29 cellular contexts compared by ENCODE assay signal in the genomic region with DNA sequence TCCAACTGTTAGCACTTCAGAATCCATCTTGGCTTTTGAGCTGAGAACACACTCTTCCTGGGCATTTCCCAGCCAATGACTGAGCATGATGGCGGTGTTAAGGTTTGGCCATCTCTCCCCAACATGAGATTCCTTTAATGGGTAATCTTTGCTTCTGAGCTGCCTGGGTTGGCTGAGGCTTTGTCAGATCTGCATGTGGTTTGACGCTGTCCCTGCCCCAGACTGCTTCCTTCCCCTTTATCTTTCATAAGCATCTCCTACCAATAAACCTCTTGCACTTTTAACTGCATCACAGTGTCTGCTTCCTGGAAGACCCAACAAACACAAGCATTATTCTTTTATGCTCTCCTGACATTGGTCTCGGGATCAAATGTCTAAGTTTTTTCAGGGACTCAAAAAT. TPM values are rescaled to one million over a fixed set of nuclear protein-coding genes. Genes with fewer than 3 reads are reported as not detected.
DNase-seq lines count a peak whose midpoint lies in the region; ATAC-seq and TF ChIP-seq lines count a peak whose summit lies in the region.
"Had no signal": no experiment of that assay in that cellular context is flagged by ENCODE, and none has a peak within 500 bp of the region (broad histone marks: within the 10 kb centered on the region; RNA-seq: fewer than 3 reads in every experiment).

No MANE protein-coding gene starts in this region.

- H3K36me3 Mint-ChIP-seq in activated CD4-positive, alpha-beta T cell treated with anti-CD3 and anti-CD28 coated beads, Interleukin-2, amount 10 ng/mL, durations not matched to agents 7 days and 5 days (ENCODE audit: low read depth): peaks cover 2% of the 10 kb centered on the region
- H3K36me3 Mint-ChIP-seq in activated T-helper 17 cell treated with anti-CD3 and anti-CD28 coated beads, Interleukin-2, amount 50 U/mL, for 72 hours (ENCODE audit: low read depth): no peaks in the 10 kb centered on the region
- peaks cover 5 to 6% of the 10 kb centered on the region in 2 donors for H3K36me3 Mint-ChIP-seq in stimulated activated naive B cell treated with anti-CD40 and anti-IgM and Interleukin-4, amounts not matched to agents 10 μg/mL and 1 μg/mL and 100 μg/mL, for 72 hours
- H3K36me3 Mint-ChIP-seq in stimulated activated effector memory CD8-positive, alpha-beta T cell treated with anti-CD3 and anti-CD28 coated beads, Interleukin-12 subunit alpha, Interleukin-12 subunit beta, amount 100 ng/mL, for 72 hours: no peaks in the 10 kb centered on the region
- H3K36me3 Mint-ChIP-seq: mesothelial cell of epicardium had no signal

- peaks cover 22% of the 10 kb centered on the region for H3K4me1 Mint-ChIP-seq in activated CD4-positive, alpha-beta T cell treated with anti-CD3 and anti-CD28 coated beads, Interleukin-2, amount 10 ng/mL, durations not matched to agents 7 days and 5 days
- peaks cover 5% of the 10 kb centered on the region for H3K4me1 Mint-ChIP-seq in activated T-helper 17 cell treated with anti-CD3 and anti-CD28 coated beads, Interleukin-2, amount 50 U/mL, for 72 hours
- peaks cover 23 to 27% of the 10 kb centered on the region in 2 donors for H3K4me1 Mint-ChIP-seq in stimulated activated naive B cell treated with anti-CD40 and anti-IgM and Interleukin-4, amounts not matched to agents 10 μg/mL and 1 μg/mL and 100 μg/mL, for 72 hours
- H3K4me1 Mint-ChIP-seq in stimulated activated effector memory CD8-positive, alpha-beta T cell treated with anti-CD3 and anti-CD28 coated beads, Interleukin-12 subunit alpha, Interleukin-12 subunit beta, amount 100 ng/mL, for 72 hours: peaks cover 18% of the 10 kb centered on the region
- H3K4me1 Mint-ChIP-seq: mesothelial cell of epicardium, nephron progenitor cell had no signal

- no peak for ATAC-seq in activated T-helper 17 cell treated with anti-CD3 and anti-CD28 coated beads, Interleukin-2, amount 50 U/mL, for 72 hours (replicated peaks)
- peak; percentile 70 to 76 for ATAC-seq in stimulated activated naive B cell treated with anti-CD40 and anti-IgM and Interleukin-4, amounts not matched to agents 10 μg/mL and 1 μg/mL and 100 μg/mL, for 72 hours (replicated peaks)
- no peak for ATAC-seq in stimulated activated effector memory CD8-positive, alpha-beta T cell treated with anti-CD3 and anti-CD28 coated beads, Interleukin-12 subunit alpha, Interleukin-12 subunit beta, amount 100 ng/mL, for 72 hours
- ATAC-seq: heart left ventricle; left lung; pancreas; stimulated activated naive CD8-positive, alpha-beta T cell treated with anti-CD3 and anti-CD28 coated beads, Interleukin-15, amount 100 ng/mL, for 72 hours had no signal

- H3K4me3 Mint-ChIP-seq in activated CD4-positive, alpha-beta T cell treated with anti-CD3 and anti-CD28 coated beads, Interleukin-2, amount 10 ng/mL, durations not matched to agents 7 days and 5 days: no peak overlapping the region
- peak overlapping the region; percentile 10 for H3K4me3 Mint-ChIP-seq in activated T-helper 17 cell treated with anti-CD3 and anti-CD28 coated beads, Interleukin-2, amount 50 U/mL, for 72 hours
- H3K4me3 Mint-ChIP-seq in stimulated activated naive B cell treated with anti-CD40 and anti-IgM and Interleukin-4, amounts not matched to agents 10 μg/mL and 1 μg/mL and 100 μg/mL, for 72 hours: no peak overlapping the region
- H3K4me3 Mint-ChIP-seq in stimulated activated effector memory CD8-positive, alpha-beta T cell treated with anti-CD3 and anti-CD28 coated beads, Interleukin-12 subunit alpha, Interleukin-12 subunit beta, amount 100 ng/mL, for 72 hours: no peak overlapping the region
- H3K4me3 Mint-ChIP-seq: mesothelial cell of epicardium; nephron progenitor cell; stimulated activated naive CD8-positive, alpha-beta T cell treated with anti-CD3 and anti-CD28 coated beads, Interleukin-15, amount 100 ng/mL, for 72 hours had no signal

- CTCF ChIA-PET in activated CD4-positive, alpha-beta T cell treated with anti-CD3 and anti-CD28 coated beads, Interleukin-2, amount 10 ng/mL, durations not matched to agents 7 days and 5 days (lab: Charles Lee): no interaction called here
- CTCF ChIA-PET in RWPE1 (lab: Yijun Ruan, JAX): no interaction called here

- peak; percentile 10 for DNase-seq in activated CD4-positive, alpha-beta T cell treated with anti-CD3 and anti-CD28 coated beads, Interleukin-2, amount 10 ng/mL, durations not matched to agents 7 days and 5 days
- DNase-seq in activated CD4-positive, alpha-beta T cell treated with anti-CD3 and anti-CD28 coated beads for 4 hours: no peak
- DNase-seq in NOMO-1 treated with DMSO at 0.1 percent for 48 hours (lab: John Stamatoyannopoulos, UW; ENCODE audit: unreplicated experiment) (peak; percentile 28), KG1 (lab: John Stamatoyannopoulos, UW) (no peak), RWPE1 (ENCODE audit: low spot score) (no peak)
- DNase-seq in stimulated activated naive B cell treated with anti-CD40 and anti-IgM and Interleukin-4, amounts not matched to agents 10 μg/mL and 1 μg/mL and 100 μg/mL, for 72 hours: no peak
- DNase-seq in stimulated activated effector memory CD8-positive, alpha-beta T cell treated with anti-CD3 and anti-CD28 coated beads, Interleukin-12 subunit alpha, Interleukin-12 subunit beta, amount 100 ng/mL, for 72 hours (ENCODE audit: low spot score in 2 of 2): no peak
- DNase-seq: activated CD4-positive, alpha-beta T cell treated with anti-CD3 and anti-CD28 coated beads for 1 hour; activated CD8-positive, alpha-beta memory T cell treated with anti-CD3 and anti-CD28 coated beads, Interleukin-2, amount 50 U/mL, for 48 hours; activated effector memory CD4-positive, alpha-beta T cell treated with anti-CD3 and anti-CD28 coated beads, Interleukin-2, amount 50 U/mL, for 16 hours; amygdala; C1 segment of cervical spinal cord; DMS 273 treated with DMSO at 0.1 percent for 48 hours; heart left ventricle; left lung; NCI-H1436; NCI-H524 treated with DMSO at 0.1 percent for 48 hours; nephron progenitor cell; pancreas; spleen; stimulated activated CD4-positive, alpha-beta T cell treated with anti-CD3 and anti-CD28 coated beads, Interleukin-4, amount 100 ng/mL, for 24 hours; stimulated activated naive CD8-positive, alpha-beta T cell treated with anti-CD3 and anti-CD28 coated beads, Interleukin-15, amount 100 ng/mL, for 72 hours; SW 1271; tibial artery had no signal

- peaks cover 21% of the 10 kb centered on the region for H3K9me3 Mint-ChIP-seq in activated CD4-positive, alpha-beta T cell treated with anti-CD3 and anti-CD28 coated beads, Interleukin-2, amount 10 ng/mL, durations not matched to agents 7 days and 5 days
- H3K9me3 Mint-ChIP-seq in activated T-helper 17 cell treated with anti-CD3 and anti-CD28 coated beads, Interleukin-2, amount 50 U/mL, for 72 hours: no peaks in the 10 kb centered on the region
- H3K9me3 Mint-ChIP-seq in stimulated activated naive B cell treated with anti-CD40 and anti-IgM and Interleukin-4, amounts not matched to agents 10 μg/mL and 1 μg/mL and 100 μg/mL, for 72 hours: peaks cover 3 to 19% of the 10 kb centered on the region in 2 donors
- H3K9me3 Mint-ChIP-seq in stimulated activated effector memory CD8-positive, alpha-beta T cell treated with anti-CD3 and anti-CD28 coated beads, Interleukin-12 subunit alpha, Interleukin-12 subunit beta, amount 100 ng/mL, for 72 hours: peaks cover 3% of the 10 kb centered on the region

- POLR2A ChIA-PET in activated CD4-positive, alpha-beta T cell treated with anti-CD3 and anti-CD28 coated beads, Interleukin-2, amount 10 ng/mL, durations not matched to agents 7 days and 5 days (lab: Charles Lee): no interaction called here
- POLR2A ChIA-PET in RWPE1 (lab: Yijun Ruan, JAX; ENCODE audit: low non-redundant PET): no interaction called here

- H3K27ac ChIP-seq in RWPE1: no peak overlapping the region
- H3K27ac ChIP-seq: cardiac muscle cell, heart left ventricle, left lung, pancreas, right atrium auricular region, spleen, tibial artery had no signal

- H3K27me3 Mint-ChIP-seq in activated CD4-positive, alpha-beta T cell treated with anti-CD3 and anti-CD28 coated beads, Interleukin-2, amount 10 ng/mL, durations not matched to agents 7 days and 5 days: no peaks in the 10 kb centered on the region
- no peaks in the 10 kb centered on the region for H3K27me3 Mint-ChIP-seq in activated T-helper 17 cell treated with anti-CD3 and anti-CD28 coated beads, Interleukin-2, amount 50 U/mL, for 72 hours
- H3K27me3 Mint-ChIP-seq in stimulated activated naive B cell treated with anti-CD40 and anti-IgM and Interleukin-4, amounts not matched to agents 10 μg/mL and 1 μg/mL and 100 μg/mL, for 72 hours: peaks cover 0 to 6% of the 10 kb centered on the region in 2 donors
- H3K27me3 Mint-ChIP-seq: stimulated activated naive CD8-positive, alpha-beta T cell treated with anti-CD3 and anti-CD28 coated beads, Interleukin-15, amount 100 ng/mL, for 72 hours had no signal

- H3K27ac Mint-ChIP-seq in activated CD4-positive, alpha-beta T cell treated with anti-CD3 and anti-CD28 coated beads, Interleukin-2, amount 10 ng/mL, durations not matched to agents 7 days and 5 days: no peak overlapping the region
- no peak overlapping the region for H3K27ac Mint-ChIP-seq in activated T-helper 17 cell treated with anti-CD3 and anti-CD28 coated beads, Interleukin-2, amount 50 U/mL, for 72 hours
- no peak overlapping the region for H3K27ac Mint-ChIP-seq in stimulated activated naive B cell treated with anti-CD40 and anti-IgM and Interleukin-4, amounts not matched to agents 10 μg/mL and 1 μg/mL and 100 μg/mL, for 72 hours
- H3K27ac Mint-ChIP-seq in stimulated activated effector memory CD8-positive, alpha-beta T cell treated with anti-CD3 and anti-CD28 coated beads, Interleukin-12 subunit alpha, Interleukin-12 subunit beta, amount 100 ng/mL, for 72 hours: no peak overlapping the region
- H3K27ac Mint-ChIP-seq: mesothelial cell of epicardium; nephron progenitor cell; stimulated activated naive CD8-positive, alpha-beta T cell treated with anti-CD3 and anti-CD28 coated beads, Interleukin-15, amount 100 ng/mL, for 72 hours had no signal

- TF ChIP-seq CTCF in RWPE1 (conservative IDR thresholded peaks at IDR 0.05; ENCODE audit: low read depth): no peak

RNA-seq across cellular contexts. Expression of gene DIPK2B, which starts 31.5 kb away (rescaled TPM):
- not detected for total RNA-seq in activated CD4-positive, alpha-beta T cell treated with anti-CD3 and anti-CD28 coated beads, Interleukin-2, amount 10 ng/mL, durations not matched to agents 7 days and 5 days
- total RNA-seq in activated T-helper 17 cell treated with anti-CD3 and anti-CD28 coated beads, Interleukin-2, amount 50 U/mL, for 72 hours: under 1 TPM in 1 of 2 donors, not detected in 1; 0.11 TPM
- total RNA-seq: G401, mesothelial cell of epicardium had no signal

Comparison
In these comparisons a context has a peak if more than half of its experiments do, and no peak if none do; other contexts are left out.
1. DNase-seq: peak in activated CD4-positive, alpha-beta T cell treated with anti-CD3 and anti-CD28 coated beads, Interleukin-2, amount 10 ng/mL, durations not matched to agents 7 days and 5 days (single experiment) and NOMO-1 treated with DMSO at 0.1 percent for 48 hours (single experiment); none in activated CD4-positive, alpha-beta T cell treated with anti-CD3 and anti-CD28 coated beads for 4 hours (0 of 2), stimulated activated naive B cell treated with anti-CD40 and anti-IgM and Interleukin-4, amounts not matched to agents 10 μg/mL and 1 μg/mL and 100 μg/mL, for 72 hours (single experiment), KG1 (single experiment), RWPE1 (single experiment) and stimulated activated effector memory CD8-positive, alpha-beta T cell treated with anti-CD3 and anti-CD28 coated beads, Interleukin-12 subunit alpha, Interleukin-12 subunit beta, amount 100 ng/mL, for 72 hours (0 of 2).
2. ATAC-seq: peak in stimulated activated naive B cell treated with anti-CD40 and anti-IgM and Interleukin-4, amounts not matched to agents 10 μg/mL and 1 μg/mL and 100 μg/mL, for 72 hours (2 of 2); none in activated T-helper 17 cell treated with anti-CD3 and anti-CD28 coated beads, Interleukin-2, amount 50 U/mL, for 72 hours (single experiment) and stimulated activated effector memory CD8-positive, alpha-beta T cell treated with anti-CD3 and anti-CD28 coated beads, Interleukin-12 subunit alpha, Interleukin-12 subunit beta, amount 100 ng/mL, for 72 hours (single experiment).